In genomic region chr5:15835514-15835913, GRCh38 we compare ENCODE assay signal across 25 cellular contexts.
DNase-seq lines count a peak whose midpoint lies in the region; ATAC-seq, FAIRE-seq and TF ChIP-seq lines count a peak whose summit lies in the region.
"Had no signal": no experiment of that assay in that cellular context is flagged by ENCODE, and none has a peak within 500 bp of the region (broad histone marks: within the 10 kb centered on the region; RNA-seq: fewer than 3 reads in every experiment).

No MANE protein-coding gene starts in this region.

- peak overlapping the region; percentile 1 for H3K4me2 ChIP-seq in fibroblast of lung (ENCODE audit: extremely low read depth, insufficient read depth, low read length)

- no peaks in the 10 kb centered on the region for H4K20me1 ChIP-seq in fibroblast of lung (ENCODE audit: control insufficient read depth, extremely low read depth, insufficient read depth, low read length)

- DNase-seq in H54 (ENCODE audit: insufficient read length, low spot score) (peak; percentile 8), fibroblast of lung (ENCODE audit: low read depth in 2 of 2) (peak in 1 of 2 donors; percentile 48), cerebellar cortex (ENCODE audit: low spot score) (no peak)
- DNase-seq in CD4-positive, alpha-beta T cell, result no peak
- DNase-seq in activated CD4-positive, CD25-positive, alpha-beta regulatory T cell treated with anti-CD3 and anti-CD28 coated beads, Interleukin-2, amount 50 U/mL, for 72 hours, result no peak
- DNase-seq: activated CD4-positive, alpha-beta T cell treated with anti-CD3 and anti-CD28 coated beads, Interleukin-2, amount 50 U/mL, for 48 hours; activated CD4-positive, CD25-positive, alpha-beta regulatory T cell; activated CD8-positive, alpha-beta memory T cell treated with anti-CD3 and anti-CD28 coated beads, Interleukin-2, amount 50 U/mL, for 4 hours; BE2C; DMS79; H9; NCI-H1048; NCI-H187; NCI-H82; sigmoid colon; trophoblast cell had no signal

- ATAC-seq in SK-N-SH treated with all-trans-retinoic acid at 6 μM for 48 hours (peak; percentile 87), HG03175 (IDR thresholded peaks at IDR 0.05; ENCODE audit: unreplicated experiment) (no peak)
- ATAC-seq in CD4-positive, alpha-beta T cell (ENCODE audit: poor library complexity), result no peak
- ATAC-seq: activated naive CD4-positive, alpha-beta T cell treated with anti-CD3 and anti-CD28 coated beads, Interleukin-2, amount 50 U/mL, for 72 hours; GM12878; Right ventricle myocardium inferior had no signal

- H3K27ac Mint-ChIP-seq in CD4-positive, alpha-beta T cell, result no peak overlapping the region
- H3K27ac Mint-ChIP-seq: activated naive CD4-positive, alpha-beta T cell treated with anti-CD3 and anti-CD28 coated beads, Interleukin-2, amount 50 U/mL, for 72 hours; H9 had no signal

- H3K9me3 Mint-ChIP-seq in CD4-positive, alpha-beta T cell, result peaks cover 7% of the 10 kb centered on the region

- H3K27me3 ChIP-seq in fibroblast of lung (ENCODE audit: control insufficient read depth, insufficient read depth, low read length), result no peaks in the 10 kb centered on the region
- H3K27me3 ChIP-seq in CD4-positive, alpha-beta T cell (ENCODE audit: control insufficient read depth, insufficient read depth, low read length), result no peaks in the 10 kb centered on the region
- H3K27me3 ChIP-seq: ascending aorta, BE2C, neutrophil, sigmoid colon had no signal

- H3K36me3 ChIP-seq in fibroblast of lung (ENCODE audit: control insufficient read depth, insufficient read depth, low read length), result no peaks in the 10 kb centered on the region
- H3K36me3 ChIP-seq: ascending aorta, BE2C, neutrophil, prostate gland, sigmoid colon had no signal

- H3K27ac ChIP-seq in fibroblast of lung (ENCODE audit: insufficient read depth, low read length), result no peak overlapping the region
- no peak overlapping the region for H3K27ac ChIP-seq in CD4-positive, alpha-beta T cell (ENCODE audit: low read depth, low read length)
- H3K27ac ChIP-seq: ascending aorta, neutrophil, prostate gland, sigmoid colon had no signal

- no peak overlapping the region for H3K9ac ChIP-seq in fibroblast of lung (ENCODE audit: insufficient read depth, low read length)

- FAIRE-seq in H54 (lab: Jason Lieb, UNC), result peak; percentile 65
- FAIRE-seq: GM12878 had no signal

- intact Hi-C loops in CD4-positive, alpha-beta T cell (cut with DNase I, micrococcal nuclease), result no loop called here

- H3K4me3 ChIP-seq in fibroblast of lung (replicated peaks in 1 of 4; ENCODE audit: control extremely low read depth in 1 of 4, insufficient read depth in 1 of 4, low read depth in 3 of 4, low read length in 4 of 4), result no peak overlapping the region
- H3K4me3 ChIP-seq: ascending aorta, GM12878, lung, prostate gland, sigmoid colon had no signal

- peaks cover 12% of the 10 kb centered on the region for H3K4me1 ChIP-seq in fibroblast of lung (ENCODE audit: control insufficient read depth, extremely low read depth, insufficient read depth, low read length)

- no peaks in the 10 kb centered on the region for H3K4me1 Mint-ChIP-seq in CD4-positive, alpha-beta T cell (ENCODE audit: low read depth)

- CTCF ChIA-PET in CD4-positive, alpha-beta T cell (lab: Charles Lee), result no interaction called here

- no peaks in the 10 kb centered on the region for H3K79me2 ChIP-seq in fibroblast of lung (ENCODE audit: control insufficient read depth, insufficient read depth, low read length)

- POLR2A ChIA-PET in CD4-positive, alpha-beta T cell (lab: Charles Lee), result no interaction called here

- H2AFZ ChIP-seq in fibroblast of lung (ENCODE audit: low read length), result no peak overlapping the region

- H3K9me3 ChIP-seq in fibroblast of lung (ENCODE audit: control insufficient read depth, insufficient read depth, low read depth, low read length), result no peaks in the 10 kb centered on the region
- H3K9me3 ChIP-seq in CD4-positive, alpha-beta T cell (ENCODE audit: control insufficient read depth, low read length), result no peaks in the 10 kb centered on the region
- H3K9me3 ChIP-seq: ascending aorta, BE2C, neutrophil, prostate gland, sigmoid colon had no signal

- H3K27me3 Mint-ChIP-seq in CD4-positive, alpha-beta T cell, result no peaks in the 10 kb centered on the region

- H3K36me3 Mint-ChIP-seq in CD4-positive, alpha-beta T cell (ENCODE audit: low read depth), result no peaks in the 10 kb centered on the region
- H3K36me3 Mint-ChIP-seq: activated naive CD4-positive, alpha-beta T cell treated with anti-CD3 and anti-CD28 coated beads, Interleukin-2, amount 50 U/mL, for 72 hours had no signal

- no peak overlapping the region for H3K4me3 Mint-ChIP-seq in CD4-positive, alpha-beta T cell
- H3K4me3 Mint-ChIP-seq: H9 had no signal

- no peak for TF ChIP-seq POLR2A in H54 (IDR thresholded peaks at IDR 0.05; ENCODE audit: low read depth, low read length)

- TF ChIP-seq CTCF in fibroblast of lung (conservative IDR thresholded peaks at IDR 0.05 in 1 of 2, IDR thresholded peaks at IDR 0.05 in 1 of 2; ENCODE audit: low read depth in 1 of 2, low read length in 2 of 2), result no peak
- no peak for TF ChIP-seq CTCF in CD4-positive, alpha-beta T cell (IDR thresholded peaks at IDR 0.05)

TF ChIP-seq in SK-N-SH treated with all-trans-retinoic acid at 6 μM for 48 hours, 23 proteins besides CTCF, POLR2A, EP300 and RAD21 (continues in another document):
- TF ChIP-seq ARNTL (CRISPR knock-in tag; IDR thresholded peaks at IDR 0.05; ENCODE audit: borderline replicate concordance, low read depth) (no peak), ESRRG (CRISPR knock-in tag; IDR thresholded peaks at IDR 0.05) (no peak), OSR1 (CRISPR knock-in tag; IDR thresholded peaks at IDR 0.05) (no peak), CSRNP3 (CRISPR knock-in tag; IDR thresholded peaks at IDR 0.05) (no peak), CREB5 (CRISPR knock-in tag; IDR thresholded peaks at IDR 0.05; ENCODE audit: low read depth) (no peak), ZNF565 (CRISPR knock-in tag; conservative IDR thresholded peaks at IDR 0.05; ENCODE audit: low read depth) (no peak), TSHZ2 (CRISPR knock-in tag; IDR thresholded peaks at IDR 0.05) (no peak), ZFP30 (CRISPR knock-in tag; IDR thresholded peaks at IDR 0.05) (no peak), TOX (CRISPR knock-in tag; IDR thresholded peaks at IDR 0.05; ENCODE audit: borderline replicate concordance) (no peak), ZNF70 (CRISPR knock-in tag; IDR thresholded peaks at IDR 0.05) (no peak)
